Comparison of ENCODE assay signal across 16 cellular contexts in genomic region chr18:9868857-9869712, GRCh38. TPM values are rescaled to one million over a fixed set of nuclear protein-coding genes. Genes with fewer than 3 reads are reported as not detected.
DNase-seq lines count a peak whose midpoint lies in the region; ATAC-seq, FAIRE-seq and TF ChIP-seq lines count a peak whose summit lies in the region.
"Had no signal": no experiment of that assay in that cellular context is flagged by ENCODE, and none has a peak within 500 bp of the region (broad histone marks: within the 10 kb centered on the region; RNA-seq: fewer than 3 reads in every experiment).

No MANE protein-coding gene starts in this region.

- H3K4me1 ChIP-seq in CD8-positive, alpha-beta memory T cell (ENCODE audit: insufficient read depth, low read length) = no peaks in the 10 kb centered on the region
- H3K4me1 ChIP-seq in HUES64 (ENCODE audit: insufficient read depth, low read length) = peaks cover 25% of the 10 kb centered on the region
- peaks cover 23% of the 10 kb centered on the region for H3K4me1 ChIP-seq in keratinocyte (ENCODE audit: control insufficient read depth, extremely low read depth, insufficient read depth, low read length)
- H3K4me1 ChIP-seq in ascending aorta = no peaks in the 10 kb centered on the region

- H3K9me3 Mint-ChIP-seq in CD8-positive, alpha-beta memory T cell = peaks cover 13 to 26% (median 19%) of the 10 kb centered on the region in 5 donors
- H3K9me3 Mint-ChIP-seq in activated T-helper 2 cell treated with anti-CD3 and anti-CD28 coated beads, Interferon-gamma antibody, Interleukin-2, Interleukin-4, amounts not matched to agents 10 μg/mL and 5 μg/mL and 100 μg/mL, durations not matched to agents 14 hours and 24 hours and 36 hours = peaks cover 21% of the 10 kb centered on the region
- H3K9me3 Mint-ChIP-seq in stimulated activated naive CD8-positive, alpha-beta T cell treated with anti-CD3 and anti-CD28 coated beads, Interleukin-15, amount 100 ng/mL, for 72 hours = peaks cover 13 to 25% of the 10 kb centered on the region in 2 donors
- peaks cover 10 to 14% of the 10 kb centered on the region in 2 donors for H3K9me3 Mint-ChIP-seq in activated naive CD4-positive, alpha-beta T cell treated with anti-CD3 and anti-CD28 coated beads, Interleukin-2, amount 50 U/mL, for 72 hours
- H3K9me3 Mint-ChIP-seq in naive thymus-derived CD8-positive, alpha-beta T cell = peaks cover 4 to 28% (median 18%) of the 10 kb centered on the region in 9 donors

- no peak overlapping the region for H3K27ac Mint-ChIP-seq in CD8-positive, alpha-beta memory T cell
- peak overlapping the region; percentile 9 for H3K27ac Mint-ChIP-seq in activated T-helper 2 cell treated with anti-CD3 and anti-CD28 coated beads, Interferon-gamma antibody, Interleukin-2, Interleukin-4, amounts not matched to agents 10 μg/mL and 5 μg/mL and 100 μg/mL, durations not matched to agents 14 hours and 24 hours and 36 hours
- H3K27ac Mint-ChIP-seq in stimulated activated naive CD8-positive, alpha-beta T cell treated with anti-CD3 and anti-CD28 coated beads, Interleukin-15, amount 100 ng/mL, for 72 hours = no peak overlapping the region
- no peak overlapping the region for H3K27ac Mint-ChIP-seq in activated naive CD4-positive, alpha-beta T cell treated with anti-CD3 and anti-CD28 coated beads, Interleukin-2, amount 50 U/mL, for 72 hours
- H3K27ac Mint-ChIP-seq in naive thymus-derived CD8-positive, alpha-beta T cell = no peak overlapping the region
- H3K27ac Mint-ChIP-seq: B cell had no signal

- H3K27me3 Mint-ChIP-seq in CD8-positive, alpha-beta memory T cell = peaks cover 11 to 54% of the 10 kb centered on the region in 2 donors
- H3K27me3 Mint-ChIP-seq in activated T-helper 2 cell treated with anti-CD3 and anti-CD28 coated beads, Interferon-gamma antibody, Interleukin-2, Interleukin-4, amounts not matched to agents 10 μg/mL and 5 μg/mL and 100 μg/mL, durations not matched to agents 14 hours and 24 hours and 36 hours (ENCODE audit: low read depth) = no peaks in the 10 kb centered on the region
- H3K27me3 Mint-ChIP-seq in stimulated activated naive CD8-positive, alpha-beta T cell treated with anti-CD3 and anti-CD28 coated beads, Interleukin-15, amount 100 ng/mL, for 72 hours = peaks cover 19% of the 10 kb centered on the region
- peaks cover 4 to 24% (median 15%) of the 10 kb centered on the region in 5 donors for H3K27me3 Mint-ChIP-seq in naive thymus-derived CD8-positive, alpha-beta T cell

- no peak for FAIRE-seq in keratinocyte (lab: Jason Lieb, UNC)

- H3K4me3 Mint-ChIP-seq in CD8-positive, alpha-beta memory T cell = no peak overlapping the region
- no peak overlapping the region for H3K4me3 Mint-ChIP-seq in activated T-helper 2 cell treated with anti-CD3 and anti-CD28 coated beads, Interferon-gamma antibody, Interleukin-2, Interleukin-4, amounts not matched to agents 10 μg/mL and 5 μg/mL and 100 μg/mL, durations not matched to agents 14 hours and 24 hours and 36 hours (ENCODE audit: low read depth)
- no peak overlapping the region for H3K4me3 Mint-ChIP-seq in stimulated activated naive CD8-positive, alpha-beta T cell treated with anti-CD3 and anti-CD28 coated beads, Interleukin-15, amount 100 ng/mL, for 72 hours
- H3K4me3 Mint-ChIP-seq in naive thymus-derived CD8-positive, alpha-beta T cell = no peak overlapping the region
- H3K4me3 Mint-ChIP-seq: B cell; naive thymus-derived CD4-positive, alpha-beta T cell had no signal

- no peaks in the 10 kb centered on the region for H4K20me1 ChIP-seq in keratinocyte (ENCODE audit: control insufficient read depth, extremely low read depth, insufficient read depth, low read length)

- no peaks in the 10 kb centered on the region for H3K4me1 Mint-ChIP-seq in CD8-positive, alpha-beta memory T cell
- peaks cover 33% of the 10 kb centered on the region for H3K4me1 Mint-ChIP-seq in activated T-helper 2 cell treated with anti-CD3 and anti-CD28 coated beads, Interferon-gamma antibody, Interleukin-2, Interleukin-4, amounts not matched to agents 10 μg/mL and 5 μg/mL and 100 μg/mL, durations not matched to agents 14 hours and 24 hours and 36 hours (ENCODE audit: low read depth)
- peaks cover 13% of the 10 kb centered on the region for H3K4me1 Mint-ChIP-seq in stimulated activated naive CD8-positive, alpha-beta T cell treated with anti-CD3 and anti-CD28 coated beads, Interleukin-15, amount 100 ng/mL, for 72 hours
- peaks cover 0 to 3% (median 1%) of the 10 kb centered on the region in 4 donors for H3K4me1 Mint-ChIP-seq in naive thymus-derived CD8-positive, alpha-beta T cell

- dilution Hi-C loops in keratinocyte (cut with MboI; ENCODE audit: extremely low pct_ligation_motif_present, low sequenced_read_pairs) = no loop called here

- H3K9me3 ChIP-seq in CD8-positive, alpha-beta memory T cell (ENCODE audit: low read length) = no peaks in the 10 kb centered on the region
- H3K9me3 ChIP-seq in HUES64 (ENCODE audit: insufficient read depth, low read depth, low read length) (peaks cover 9% of the 10 kb centered on the region), keratinocyte (ENCODE audit: control insufficient read depth, low read depth, low read length) (peaks cover 6% of the 10 kb centered on the region), ascending aorta (peaks cover 0 to 9% of the 10 kb centered on the region in 2 donors)
- H3K9me3 ChIP-seq: gastroesophageal sphincter had no signal

- peak overlapping the region; percentile 75 for H3K27ac ChIP-seq in CD8-positive, alpha-beta memory T cell (ENCODE audit: low read depth, low read length)
- H3K27ac ChIP-seq in HUES64 (ENCODE audit: low read depth, low read length) (peak overlapping the region; percentile 2; the same call in 1 of the 2 replicates), keratinocyte (ENCODE audit: control insufficient read depth, insufficient read depth, low read length) (peak overlapping the region; percentile 15), ascending aorta (no peak overlapping the region)
- H3K27ac ChIP-seq: gastroesophageal sphincter, right atrium auricular region had no signal

- no peaks in the 10 kb centered on the region for H3K9me1 ChIP-seq in keratinocyte (ENCODE audit: control insufficient read depth, extremely low read depth, insufficient read depth, low read length)

- H3K27me3 ChIP-seq in CD8-positive, alpha-beta memory T cell (ENCODE audit: insufficient read depth, low read length, poor library complexity, severe bottlenecking) = no peaks in the 10 kb centered on the region
- no peaks in the 10 kb centered on the region for H3K27me3 ChIP-seq in HUES64 (ENCODE audit: insufficient read depth, low read length)
- H3K27me3 ChIP-seq in keratinocyte (ENCODE audit: control insufficient read depth, extremely low read depth, insufficient read depth, low read length) = no peaks in the 10 kb centered on the region
- H3K27me3 ChIP-seq in ascending aorta = no peaks in the 10 kb centered on the region
- H3K27me3 ChIP-seq: gastroesophageal sphincter, right atrium auricular region had no signal

- ATAC-seq in stimulated activated naive CD8-positive, alpha-beta T cell treated with anti-CD3 and anti-CD28 coated beads, Interleukin-15, amount 100 ng/mL, for 72 hours = no peak
- no peak for ATAC-seq in activated naive CD4-positive, alpha-beta T cell treated with anti-CD3 and anti-CD28 coated beads, Interleukin-2, amount 50 U/mL, for 72 hours
- no peak for ATAC-seq in naive thymus-derived CD8-positive, alpha-beta T cell

- CTCF ChIA-PET in CD8-positive, alpha-beta memory T cell (lab: Charles Lee) = no interaction called here

- peaks cover 0 to 8% (median 0%) of the 10 kb centered on the region in 3 donors for H3K36me3 Mint-ChIP-seq in CD8-positive, alpha-beta memory T cell
- H3K36me3 Mint-ChIP-seq in activated T-helper 2 cell treated with anti-CD3 and anti-CD28 coated beads, Interferon-gamma antibody, Interleukin-2, Interleukin-4, amounts not matched to agents 10 μg/mL and 5 μg/mL and 100 μg/mL, durations not matched to agents 14 hours and 24 hours and 36 hours (ENCODE audit: low read depth) = peaks cover 16% of the 10 kb centered on the region
- H3K36me3 Mint-ChIP-seq in activated naive CD4-positive, alpha-beta T cell treated with anti-CD3 and anti-CD28 coated beads, Interleukin-2, amount 50 U/mL, for 72 hours = peaks cover 13 to 14% of the 10 kb centered on the region in 2 donors
- peaks cover 0 to 12% (median 9%) of the 10 kb centered on the region in 3 donors for H3K36me3 Mint-ChIP-seq in naive thymus-derived CD8-positive, alpha-beta T cell

- 60% methylated on average over 6 of the region's 6 CpGs for WGBS in HUES64

- intact Hi-C loops in activated T-helper 2 cell treated with anti-CD3 and anti-CD28 coated beads, Interferon-gamma antibody, Interleukin-2, Interleukin-4, amounts not matched to agents 10 μg/mL and 5 μg/mL and 100 μg/mL, durations not matched to agents 14 hours and 24 hours and 36 hours (cut with micrococcal nuclease) = no loop called here
- intact Hi-C loops in ascending aorta (cut with DNase I) = no loop called here

- H3K4me3 ChIP-seq in CD8-positive, alpha-beta memory T cell (ENCODE audit: low read length) = no peak overlapping the region
- H3K4me3 ChIP-seq in HUES64 (ENCODE audit: low read length) (no peak overlapping the region), keratinocyte (ENCODE audit: control insufficient read depth in 2 of 3, extremely low read depth in 1 of 3, insufficient read depth in 2 of 3, low read depth in 1 of 3, low read length in 3 of 3) (no peak overlapping the region), ascending aorta (no peak overlapping the region)
- H3K4me3 ChIP-seq: gastroesophageal sphincter, right atrium auricular region had no signal

- H3K9ac ChIP-seq in HUES64 (ENCODE audit: low read depth, low read length) (no peak overlapping the region), keratinocyte (ENCODE audit: control insufficient read depth, extremely low read depth, insufficient read depth, low read length) (no peak overlapping the region)

- no peak for TF ChIP-seq CTCF in keratinocyte (optimal IDR thresholded peaks at IDR 0.05 in 1 of 3, IDR thresholded peaks at IDR 0.05 in 1 of 3, conservative IDR thresholded peaks at IDR 0.05 in 1 of 3; ENCODE audit: extremely low read depth in 1 of 3, insufficient read depth in 2 of 3, low read length in 3 of 3)
- TF ChIP-seq CTCF in ascending aorta (IDR thresholded peaks at IDR 0.05) = no peak

- H3K36me3 ChIP-seq in CD8-positive, alpha-beta memory T cell (ENCODE audit: insufficient read depth, low read length) = no peaks in the 10 kb centered on the region
- H3K36me3 ChIP-seq in HUES64 (ENCODE audit: insufficient read depth, low read length) (no peaks in the 10 kb centered on the region), keratinocyte (ENCODE audit: control insufficient read depth in 2 of 2, extremely low read depth in 1 of 2, insufficient read depth in 2 of 2, low read length in 2 of 2) (no peaks in the 10 kb centered on the region), ascending aorta (no peaks in the 10 kb centered on the region)
- H3K36me3 ChIP-seq: gastroesophageal sphincter, right atrium auricular region had no signal

- H3K79me2 ChIP-seq in keratinocyte (ENCODE audit: control insufficient read depth, insufficient read depth, low read length) = no peaks in the 10 kb centered on the region

- no peak overlapping the region for H2AFZ ChIP-seq in keratinocyte (ENCODE audit: control insufficient read depth, low read length)

- POLR2A ChIA-PET in CD8-positive, alpha-beta memory T cell (lab: Charles Lee) = no interaction called here
- POLR2A ChIA-PET in naive thymus-derived CD8-positive, alpha-beta T cell (lab: Charles Lee) = no interaction called here

- DNase-seq in CD8-positive, alpha-beta memory T cell = no peak
- DNase-seq in activated T-helper 2 cell treated with anti-CD3 and anti-CD28 coated beads, Interferon-gamma antibody, Interleukin-2, Interleukin-4, amounts not matched to agents 10 μg/mL and 5 μg/mL and 100 μg/mL, durations not matched to agents 14 hours and 24 hours and 36 hours (ENCODE audit: low spot score) = no peak
- DNase-seq in keratinocyte (ENCODE audit: low read depth, low spot score) (no peak), ascending aorta (ENCODE audit: low spot score in 2 of 2) (no peak)
- no peak for DNase-seq in stimulated activated naive CD8-positive, alpha-beta T cell treated with anti-CD3 and anti-CD28 coated beads, Interleukin-15, amount 100 ng/mL, for 72 hours
- no peak for DNase-seq in activated naive CD4-positive, alpha-beta T cell treated with anti-CD3 and anti-CD28 coated beads, Interleukin-2, amount 50 U/mL, for 72 hours (ENCODE audit: low spot score in 2 of 2)
- no peak for DNase-seq in naive thymus-derived CD8-positive, alpha-beta T cell
- DNase-seq: naive thymus-derived CD4-positive, alpha-beta T cell; NCI-H1105 treated with DMSO at 0.1 percent for 48 hours; NCI-H524 treated with DMSO at 0.1 percent for 48 hours; stimulated activated CD4-positive, alpha-beta T cell treated with anti-CD3 and anti-CD28 coated beads, Interleukin-4, amount 100 ng/mL, for 4 hours; stimulated activated naive CD4-positive, alpha-beta T cell treated with Interleukin-2 at 50 U/mL for 16 hours had no signal

- H3K4me2 ChIP-seq in keratinocyte (ENCODE audit: control insufficient read depth, extremely low read depth, insufficient read depth, low read depth, low read length) = peak overlapping the region; percentile 13

RNA-seq across cellular contexts. Expression of gene TXNDC2, which starts 16.7 kb away (rescaled TPM):
- not detected for total RNA-seq in CD8-positive, alpha-beta memory T cell
- polyA plus RNA-seq in CD8-positive, alpha-beta memory T cell = not detected
- not detected for polyA plus RNA-seq in HUES64 (2013, experiment 1 of 2)
- 0.13 TPM for polyA plus RNA-seq in HUES64 (2013, experiment 2 of 2)
- total RNA-seq in activated T-helper 2 cell treated with anti-CD3 and anti-CD28 coated beads, Interferon-gamma antibody, Interleukin-2, Interleukin-4, amounts not matched to agents 10 μg/mL and 5 μg/mL and 100 μg/mL, durations not matched to agents 14 hours and 24 hours and 36 hours = 0.21 and 0.39 TPM in 2 replicates
- 0.03 TPM in 1 of 3 replicates, not detected in the others for polyA plus RNA-seq in keratinocyte
- not detected for polyA plus RNA-seq in keratinocyte (2011; ENCODE audit: low read depth)
- not detected in 2 replicates for polyA plus RNA-seq in keratinocyte (2011; cell fraction: cytosol; rRNA removed)
- not detected in 2 replicates for polyA plus RNA-seq in keratinocyte (2011; cell fraction: nucleus; rRNA removed)
- polyA plus RNA-seq in keratinocyte (2012; ENCODE audit: low replicate concordance) = 0.06 TPM in 1 of 2 replicates, not detected in the other
- polyA minus RNA-seq in keratinocyte = 0.16 TPM in 1 of 3 replicates, not detected in the others
- polyA minus RNA-seq in keratinocyte (2011; cell fraction: cytosol; rRNA and poly(A)+ RNA removed) = not detected
- not detected in 2 replicates for polyA minus RNA-seq in keratinocyte (2011; cell fraction: nucleus; rRNA and poly(A)+ RNA removed)
- total RNA-seq in ascending aorta = not detected
- total RNA-seq in activated naive CD4-positive, alpha-beta T cell treated with anti-CD3 and anti-CD28 coated beads, Interleukin-2, amount 50 U/mL, for 72 hours = not detected
- total RNA-seq in naive thymus-derived CD8-positive, alpha-beta T cell = not detected
- not detected for polyA plus RNA-seq in naive thymus-derived CD8-positive, alpha-beta T cell
- total RNA-seq: right atrium auricular region had no signal
- polyA plus RNA-seq: naive thymus-derived CD4-positive, alpha-beta T cell had no signal

RNA-seq across cellular contexts. Expression of gene VAPA, which starts 44.7 kb away (rescaled TPM):
- 100 to 1,000 TPM; 167 to 193 TPM for total RNA-seq in CD8-positive, alpha-beta memory T cell
- 228 TPM for polyA plus RNA-seq in CD8-positive, alpha-beta memory T cell
- 115 TPM for polyA plus RNA-seq in HUES64 (2013, experiment 1 of 2)
- 125 TPM for polyA plus RNA-seq in HUES64 (2013, experiment 2 of 2)
- 216 and 223 TPM in 2 replicates for total RNA-seq in activated T-helper 2 cell treated with anti-CD3 and anti-CD28 coated beads, Interferon-gamma antibody, Interleukin-2, Interleukin-4, amounts not matched to agents 10 μg/mL and 5 μg/mL and 100 μg/mL, durations not matched to agents 14 hours and 24 hours and 36 hours
- 174 to 350 TPM (median 267 TPM) in 3 replicates for polyA plus RNA-seq in keratinocyte
- 170 TPM for polyA plus RNA-seq in keratinocyte (2011; ENCODE audit: low read depth)
- polyA plus RNA-seq in keratinocyte (2011; cell fraction: cytosol; rRNA removed) = 244 and 459 TPM in 2 replicates
- 146 and 198 TPM in 2 replicates for polyA plus RNA-seq in keratinocyte (2011; cell fraction: nucleus; rRNA removed)
- 143 and 223 TPM in 2 replicates for polyA plus RNA-seq in keratinocyte (2012; ENCODE audit: low replicate concordance)
- polyA minus RNA-seq in keratinocyte = 18.6 to 194 TPM (median 79.0 TPM) in 3 replicates
- polyA minus RNA-seq in keratinocyte (2011; cell fraction: cytosol; rRNA and poly(A)+ RNA removed) = 163 TPM
- polyA minus RNA-seq in keratinocyte (2011; cell fraction: nucleus; rRNA and poly(A)+ RNA removed) = 37.4 and 91.5 TPM in 2 replicates
- total RNA-seq in ascending aorta = 109 TPM
- 100 to 1,000 TPM; 162 to 201 TPM for total RNA-seq in activated naive CD4-positive, alpha-beta T cell treated with anti-CD3 and anti-CD28 coated beads, Interleukin-2, amount 50 U/mL, for 72 hours
- total RNA-seq in naive thymus-derived CD8-positive, alpha-beta T cell = 100 to 1,000 TPM; 119 to 121 TPM
- 100 to 1,000 TPM; 187 to 214 (median 199) TPM for polyA plus RNA-seq in naive thymus-derived CD8-positive, alpha-beta T cell

Comparison
In these comparisons a context has a peak if more than half of its experiments do, and no peak if none do; other contexts are left out.
1. H3K27ac ChIP-seq: peak in CD8-positive, alpha-beta memory T cell (single experiment), HUES64 (single experiment) and keratinocyte (single experiment); none in ascending aorta (0 of 2).